In genomic region chr7:157561816-157562410, GRCh38 we compare ENCODE assay signal across 14 cellular contexts.
DNase-seq lines count a peak whose midpoint lies in the region; ATAC-seq and TF ChIP-seq lines count a peak whose summit lies in the region.
"Had no signal": no experiment of that assay in that cellular context is flagged by ENCODE, and none has a peak within 500 bp of the region (broad histone marks: within the 10 kb centered on the region; RNA-seq: fewer than 3 reads in every experiment).

No MANE protein-coding gene starts in this region.

- TF ChIP-seq CTCF in heart left ventricle (IDR thresholded peaks at IDR 0.05) (no peak), PC-3 (conservative IDR thresholded peaks at IDR 0.05; ENCODE audit: low read depth, low read length) (no peak), GM13977 (IDR thresholded peaks at IDR 0.05; ENCODE audit: extremely low read depth, insufficient read depth, missing control alignments) (no peak)

- in situ Hi-C loops in GM13977 (cut with MboI; ENCODE audit: low pct_unique_long_range_greater_than_20kb, low sequenced_read_pairs, unreplicated experiment): no loop called here

- no peaks in the 10 kb centered on the region for H3K79me1 ChIP-seq in mesenchymal stem cell (replicated peaks; ENCODE audit: low read length, poor library complexity, severe bottlenecking)

- WGBS in heart left ventricle, 4 donors: 89 to 92% (median 91%) methylated on average over 13 of the region's 13 CpGs
- WGBS in mesenchymal stem cell: 75% methylated on average over 13 of the region's 13 CpGs

- H2BK120ac ChIP-seq in mesenchymal stem cell (ENCODE audit: low read depth, low read length): no peak overlapping the region

- TF ChIP-seq POLR2A in heart left ventricle (IDR thresholded peaks at IDR 0.05): no peak

- no peaks in the 10 kb centered on the region for H3K9me3 ChIP-seq in heart left ventricle
- H3K9me3 ChIP-seq in PC-3 (ENCODE audit: low read length): no peaks in the 10 kb centered on the region
- no peaks in the 10 kb centered on the region for H3K9me3 ChIP-seq in mesenchymal stem cell (ENCODE audit: control insufficient read depth, low read length)

- no peaks in the 10 kb centered on the region for H3K79me2 ChIP-seq in PC-3 (ENCODE audit: low read length)

- H3K36me3 ChIP-seq in heart left ventricle: no peaks in the 10 kb centered on the region
- H3K36me3 ChIP-seq in PC-3 (ENCODE audit: low read depth, low read length): no peaks in the 10 kb centered on the region
- H3K36me3 ChIP-seq in mesenchymal stem cell (ENCODE audit: control insufficient read depth in 1 of 2, insufficient read depth in 2 of 2, low read depth in 1 of 2, low read length in 2 of 2): no peaks in the 10 kb centered on the region

- POLR2A ChIA-PET in PC-3 (lab: Charles Lee; ENCODE audit: unreplicated experiment): no interaction called here

- no TSS peak for BruUV-seq in PC-3 (replicated peaks; lab: Mats Ljungman, UMichigan)

- H3K4me1 ChIP-seq in heart left ventricle (no peaks in the 10 kb centered on the region), PC-3 (ENCODE audit: insufficient read depth, low read length) (peaks cover 38% of the 10 kb centered on the region), mesenchymal stem cell (ENCODE audit: control insufficient read depth, insufficient read depth, low read depth, low read length) (no peaks in the 10 kb centered on the region)

- H2AFZ ChIP-seq in PC-3 (ENCODE audit: low read length) (no peak overlapping the region), mesenchymal stem cell (ENCODE audit: low read depth, low read length) (no peak overlapping the region)

- H2BK12ac ChIP-seq in mesenchymal stem cell (ENCODE audit: low read length in 2 of 2): no peak overlapping the region

- H4K20me1 ChIP-seq in PC-3 (ENCODE audit: low read length): no peaks in the 10 kb centered on the region

- ATAC-seq in Right ventricle myocardium inferior: no peak
- ATAC-seq in heart left ventricle: no peak
- ATAC-seq in PC-3: no peak
- ATAC-seq in HG03565 (IDR thresholded peaks at IDR 0.05; ENCODE audit: unreplicated experiment): no peak

- no peak overlapping the region for H4K8ac ChIP-seq in mesenchymal stem cell (ENCODE audit: low read length)

- H3K23ac ChIP-seq in mesenchymal stem cell (ENCODE audit: low read length in 2 of 2): no peak overlapping the region

- CTCF ChIA-PET in PC-3 (lab: Charles Lee): no interaction called here

- H3K4me2 ChIP-seq in PC-3 (ENCODE audit: low read length): no peak overlapping the region
- H3K4me2 ChIP-seq in mesenchymal stem cell (ENCODE audit: low read length, poor library complexity, severe bottlenecking): no peak overlapping the region

- no peak overlapping the region for H3K4ac ChIP-seq in mesenchymal stem cell (ENCODE audit: low read depth in 1 of 2, low read length in 2 of 2)

- no peak overlapping the region for H3K18ac ChIP-seq in mesenchymal stem cell (ENCODE audit: low read depth in 1 of 2, low read length in 2 of 2)

- H3K4me3 ChIP-seq in heart left ventricle: no peak overlapping the region
- no peak overlapping the region for H3K4me3 ChIP-seq in PC-3 (ENCODE audit: low read length)
- no peak overlapping the region for H3K4me3 ChIP-seq in mesenchymal stem cell (ENCODE audit: insufficient read depth in 1 of 2, low read depth in 1 of 2, low read length in 2 of 2)

- peak overlapping the region; percentile 45 for H4K91ac ChIP-seq in mesenchymal stem cell (ENCODE audit: low read length)

- H2BK15ac ChIP-seq in mesenchymal stem cell (ENCODE audit: low read depth, poor library complexity, severe bottlenecking): no peak overlapping the region

- H3K27ac ChIP-seq in heart left ventricle: no peak overlapping the region
- H3K27ac ChIP-seq in PC-3 (ENCODE audit: low read length): 0 out of 2 replicates have a peak overlapping the region, but pooled peaks have one; percentile 0
- H3K27ac ChIP-seq in mesenchymal stem cell (ENCODE audit: low read length, poor library complexity, severe bottlenecking): no peak overlapping the region
- H3K27ac ChIP-seq: 22Rv1, HL-60 had no signal

- H3K9me2 ChIP-seq in PC-3 (replicated peaks; ENCODE audit: low read length): no peaks in the 10 kb centered on the region

- H3K27me3 ChIP-seq in heart left ventricle (no peaks in the 10 kb centered on the region), PC-3 (ENCODE audit: low read length) (no peaks in the 10 kb centered on the region), mesenchymal stem cell (ENCODE audit: control insufficient read depth in 1 of 2, insufficient read depth in 1 of 2, low read length in 2 of 2) (no peaks in the 10 kb centered on the region)

- H3K9ac ChIP-seq in PC-3 (ENCODE audit: low read length): no peak overlapping the region
- H3K9ac ChIP-seq in mesenchymal stem cell (ENCODE audit: low read length): no peak overlapping the region

- H2AK5ac ChIP-seq in mesenchymal stem cell (ENCODE audit: low read length, severe bottlenecking): no peak overlapping the region

- no peak overlapping the region for H2BK5ac ChIP-seq in mesenchymal stem cell (ENCODE audit: low read depth, low read length, poor library complexity, severe bottlenecking)

- peaks cover 6% of the 10 kb centered on the region for H3F3A ChIP-seq in PC-3 (ENCODE audit: low read length, unreplicated experiment)

- no peak overlapping the region for H3K14ac ChIP-seq in mesenchymal stem cell (ENCODE audit: low read length in 2 of 2)

- DNase-seq in Right ventricle myocardium inferior (ENCODE audit: missing footprints) (peak; percentile 53), heart left ventricle (no peak), PC-3 (no peak), mesenchymal stem cell (no peak), NCI-H1694 treated with DMSO at 0.1 percent for 48 hours (lab: John Stamatoyannopoulos, UW) (no peak), GM13977 (ENCODE audit: low spot score) (no peak)
- DNase-seq: CD4-positive, CD25-positive, alpha-beta regulatory T cell; DMS53; GF-D8; HCEC 1CT; HFFc6 had no signal

- intact Hi-C loops in Right ventricle myocardium inferior (cut with DNase I): no loop called here
- intact Hi-C loops in heart left ventricle (cut with DNase I): no loop called here
- intact Hi-C loops in PC-3 (cut with micrococcal nuclease): no loop called here
